In genomic region chr12:27610380-27610779, GRCh38 we compare ENCODE assay signal across 14 cellular contexts.
DNase-seq lines count a peak whose midpoint lies in the region; ATAC-seq, FAIRE-seq and TF ChIP-seq lines count a peak whose summit lies in the region.
"Had no signal": no experiment of that assay in that cellular context is flagged by ENCODE, and none has a peak within 500 bp of the region (broad histone marks: within the 10 kb centered on the region; RNA-seq: fewer than 3 reads in every experiment).

No MANE protein-coding gene starts in this region.

- H3K4me3 ChIP-seq in epithelial cell of esophagus (ENCODE audit: low read length) = no peak overlapping the region
- no peak overlapping the region for H3K4me3 ChIP-seq in pancreas
- H3K4me3 ChIP-seq in BE2C (ENCODE audit: low read depth, low read length) = no peak overlapping the region
- H3K4me3 ChIP-seq: GM12878, vagina had no signal

- H3K27me3 ChIP-seq in pancreas (no peaks in the 10 kb centered on the region), BE2C (no peaks in the 10 kb centered on the region)
- H3K27me3 ChIP-seq: vagina had no signal

- no peak overlapping the region for H3K4me3 Mint-ChIP-seq in glutamatergic neuron (ENCODE audit: unreplicated experiment)

- H3K4me1 ChIP-seq in pancreas = peaks cover 4 to 30% (median 28%) of the 10 kb centered on the region in 3 donors
- H3K4me1 ChIP-seq in BE2C = no peaks in the 10 kb centered on the region

- peaks cover 2% of the 10 kb centered on the region for H3K27me3 Mint-ChIP-seq in glutamatergic neuron (ENCODE audit: unreplicated experiment)

- TF ChIP-seq CTCF in epithelial cell of esophagus (IDR thresholded peaks at IDR 0.05; ENCODE audit: insufficient read depth, low read depth, low read length, missing control alignments) = no peak
- TF ChIP-seq CTCF in pancreas (IDR thresholded peaks at IDR 0.05) = no peak
- TF ChIP-seq CTCF in BE2C (IDR thresholded peaks at IDR 0.05; ENCODE audit: low read depth, low read length) = no peak
- TF ChIP-seq CTCF in glutamatergic neuron (IDR thresholded peaks at IDR 0.05; ENCODE audit: partially characterized antibody, unreplicated experiment) = no peak

- DNase-seq in GM19239 (ENCODE audit: insufficient read length, low spot score) (no peak), NCI-H446 treated with DMSO at 0.1 percent for 48 hours (lab: John Stamatoyannopoulos, UW) (peak; percentile 95), epithelial cell of esophagus (ENCODE audit: low read depth) (peak; percentile 90), pancreas (no peak), BE2C (no peak), glutamatergic neuron (no peak), UCSD-AML1 (lab: John Stamatoyannopoulos, UW; ENCODE audit: unreplicated experiment) (no peak)
- DNase-seq: activated effector memory CD4-positive, alpha-beta T cell treated with Interleukin-2 at 50 U/mL for 16 hours; NCI-H2029 had no signal

- H3K4me1 Mint-ChIP-seq in glutamatergic neuron (ENCODE audit: low read depth, unreplicated experiment) = peaks cover 5% of the 10 kb centered on the region

- H3K9me3 Mint-ChIP-seq in glutamatergic neuron (ENCODE audit: unreplicated experiment) = no peaks in the 10 kb centered on the region

- ATAC-seq in pancreas (peak in 3 of 4 donors; percentile 23 to 67 (median 46)), HG03565 (IDR thresholded peaks at IDR 0.05; ENCODE audit: unreplicated experiment) (no peak)
- ATAC-seq: GM12878 had no signal

- no peaks in the 10 kb centered on the region for H3K36me3 Mint-ChIP-seq in glutamatergic neuron (ENCODE audit: unreplicated experiment)

- WGBS in pancreas, 2 donors = 60 to 63% methylated on average over 2 of the region's 2 CpGs

- no peaks in the 10 kb centered on the region for H3K36me3 ChIP-seq in pancreas
- H3K36me3 ChIP-seq in BE2C = no peaks in the 10 kb centered on the region
- H3K36me3 ChIP-seq: vagina had no signal

- no peak overlapping the region for H3K27ac Mint-ChIP-seq in glutamatergic neuron (ENCODE audit: unreplicated experiment)

- intact Hi-C loops in pancreas (cut with DNase I) = no loop called here

- H3K9me3 ChIP-seq in pancreas (no peaks in the 10 kb centered on the region), BE2C (no peaks in the 10 kb centered on the region)
- H3K9me3 ChIP-seq: vagina had no signal

- H3K27ac ChIP-seq in pancreas = no peak overlapping the region
- H3K27ac ChIP-seq: vagina had no signal

- FAIRE-seq in GM19239 (lab: Jason Lieb, UNC) (peak; percentile 68), pancreas (lab: Jason Lieb, UNC) (no peak)
- FAIRE-seq: colon, D721Med, GM12878 had no signal

Comparison
In these comparisons a context has a peak if more than half of its experiments do, and no peak if none do; other contexts are left out.
1. DNase-seq: peak in NCI-H446 treated with DMSO at 0.1 percent for 48 hours (single experiment) and epithelial cell of esophagus (single experiment); none in GM19239 (single experiment), pancreas (0 of 6), BE2C (single experiment), glutamatergic neuron (single experiment) and UCSD-AML1 (single experiment).